ENCODE assay signal across 1 cellular context in the genomic region with DNA sequence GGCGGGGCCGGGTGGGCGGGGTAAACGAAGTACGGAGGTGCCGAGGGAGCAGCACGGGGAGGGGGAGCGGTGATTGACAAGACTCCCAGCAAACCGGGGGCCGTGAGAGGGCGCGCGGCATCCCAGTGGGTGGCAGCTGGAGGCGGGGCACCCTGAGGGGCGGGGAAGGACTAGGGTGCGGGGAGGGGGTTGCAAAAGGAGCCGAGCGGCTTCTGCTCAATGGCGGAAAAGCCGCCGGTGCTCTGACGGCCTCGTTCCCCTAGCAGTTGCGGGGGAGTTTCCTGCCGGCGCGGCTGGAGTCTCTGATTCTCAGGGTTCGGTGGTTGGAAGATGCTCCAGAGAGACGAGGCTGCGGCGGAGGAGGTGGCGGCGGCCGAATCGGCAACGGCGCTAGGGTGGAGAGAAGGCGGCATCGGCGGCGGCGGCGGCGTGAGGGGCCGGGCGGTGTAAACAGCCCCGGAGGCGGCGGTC.
TF ChIP-seq lines count a peak whose summit lies in the region.

A gene (plus strand): TSS at position 192 of the 471 bp plus-strand sequence. CDS start 32,325 bp downstream, outside the sequence.

TF ChIP-seq in K562, 482 proteins besides CTCF, POLR2A, EP300 and RAD21 (continued from another document):
- no peak for TF ChIP-seq ZNF79 (CRISPR knock-in tag; IDR thresholded peaks at IDR 0.05; ENCODE audit: low read depth)
- TF ChIP-seq, protein P1, sequence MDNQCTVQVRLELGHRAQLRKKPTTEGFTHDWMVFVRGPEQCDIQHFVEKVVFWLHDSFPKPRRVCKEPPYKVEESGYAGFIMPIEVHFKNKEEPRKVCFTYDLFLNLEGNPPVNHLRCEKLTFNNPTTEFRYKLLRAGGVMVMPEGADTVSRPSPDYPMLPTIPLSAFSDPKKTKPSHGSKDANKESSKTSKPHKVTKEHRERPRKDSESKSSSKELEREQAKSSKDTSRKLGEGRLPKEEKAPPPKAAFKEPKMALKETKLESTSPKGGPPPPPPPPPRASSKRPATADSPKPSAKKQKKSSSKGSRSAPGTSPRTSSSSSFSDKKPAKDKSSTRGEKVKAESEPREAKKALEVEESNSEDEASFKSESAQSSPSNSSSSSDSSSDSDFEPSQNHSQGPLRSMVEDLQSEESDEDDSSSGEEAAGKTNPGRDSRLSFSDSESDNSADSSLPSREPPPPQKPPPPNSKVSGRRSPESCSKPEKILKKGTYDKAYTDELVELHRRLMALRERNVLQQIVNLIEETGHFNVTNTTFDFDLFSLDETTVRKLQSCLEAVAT (IDR thresholded peaks at IDR 0.05), result peak in 1 of 2 experiments; percentile 65; a peak in 2 of 4 replicates
- TF ChIP-seq SAP30 (IDR thresholded peaks at IDR 0.05; ENCODE audit: borderline replicate concordance, insufficient read depth, low read depth, low read length, poor library complexity, severe bottlenecking), result peak; percentile 44
- TF ChIP-seq, protein P2, sequence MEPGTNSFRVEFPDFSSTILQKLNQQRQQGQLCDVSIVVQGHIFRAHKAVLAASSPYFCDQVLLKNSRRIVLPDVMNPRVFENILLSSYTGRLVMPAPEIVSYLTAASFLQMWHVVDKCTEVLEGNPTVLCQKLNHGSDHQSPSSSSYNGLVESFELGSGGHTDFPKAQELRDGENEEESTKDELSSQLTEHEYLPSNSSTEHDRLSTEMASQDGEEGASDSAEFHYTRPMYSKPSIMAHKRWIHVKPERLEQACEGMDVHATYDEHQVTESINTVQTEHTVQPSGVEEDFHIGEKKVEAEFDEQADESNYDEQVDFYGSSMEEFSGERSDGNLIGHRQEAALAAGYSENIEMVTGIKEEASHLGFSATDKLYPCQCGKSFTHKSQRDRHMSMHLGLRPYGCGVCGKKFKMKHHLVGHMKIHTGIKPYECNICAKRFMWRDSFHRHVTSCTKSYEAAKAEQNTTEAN (CRISPR knock-in tag; IDR thresholded peaks at IDR 0.05), result no peak
- TF ChIP-seq, protein P3, sequence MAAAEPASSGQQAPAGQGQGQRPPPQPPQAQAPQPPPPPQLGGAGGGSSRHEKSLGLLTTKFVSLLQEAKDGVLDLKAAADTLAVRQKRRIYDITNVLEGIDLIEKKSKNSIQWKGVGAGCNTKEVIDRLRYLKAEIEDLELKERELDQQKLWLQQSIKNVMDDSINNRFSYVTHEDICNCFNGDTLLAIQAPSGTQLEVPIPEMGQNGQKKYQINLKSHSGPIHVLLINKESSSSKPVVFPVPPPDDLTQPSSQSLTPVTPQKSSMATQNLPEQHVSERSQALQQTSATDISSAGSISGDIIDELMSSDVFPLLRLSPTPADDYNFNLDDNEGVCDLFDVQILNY (CRISPR knock-in tag; IDR thresholded peaks at IDR 0.05), result no peak
